ENCODE assay signal across 11 cellular contexts in genomic region chr22:22520020-22520656, GRCh38. TPM values are rescaled to one million over a fixed set of nuclear protein-coding genes. Genes with fewer than 3 reads are reported as not detected.
DNase-seq lines count a peak whose midpoint lies in the region; ATAC-seq, FAIRE-seq and TF ChIP-seq lines count a peak whose summit lies in the region.
"Had no signal": no experiment of that assay in that cellular context is flagged by ENCODE, and none has a peak within 500 bp of the region (broad histone marks: within the 10 kb centered on the region; RNA-seq: fewer than 3 reads in every experiment).

ZNF280A (minus strand) TSS chr22:22520270; CDS start chr22:22515630, 4,640 bp downstream.

- peaks cover 4% of the 10 kb centered on the region for H3K9me1 ChIP-seq in K562 (ENCODE audit: control insufficient read depth, insufficient read depth, low read length)

- H3K9me3 ChIP-seq in DOHH2 (ENCODE audit: control insufficient read depth, insufficient read depth, low read length) (no peaks in the 10 kb centered on the region), Loucy (ENCODE audit: insufficient read depth, low read depth, low read length) (no peaks in the 10 kb centered on the region), K562 (replicated peaks; ENCODE audit: control insufficient read depth, insufficient read depth, low read depth, low read length) (peaks cover 3% of the 10 kb centered on the region; the same call in 1 of the 2 replicates), osteoblast (ENCODE audit: low read depth, low read length) (no peaks in the 10 kb centered on the region), upper lobe of right lung (no peaks in the 10 kb centered on the region)

- POLR2A ChIA-PET in K562 (lab: Yijun Ruan, JAX): interaction anchor here (0.6 to 14.7 kb wide), 40 partner anchors 12 to 1538 kb away, joined by 3 to 289 read pairs (median 4); partner anchors contain the start of genes LZTR1, PRAME and ZNF280B

- CTCF ChIA-PET in K562 (lab: Yijun Ruan, JAX; ENCODE audit: low intra/inter-chr PET ratio): interaction anchor here (0.5 to 3.0 kb wide), 6 partner anchors 11 to 436 kb away, joined by 3 to 16 read pairs (median 4); partner anchors contain the start of gene PRAME

- H3K9me2 ChIP-seq in DOHH2 (replicated peaks; ENCODE audit: control insufficient read depth, low read length) (no peaks in the 10 kb centered on the region), Loucy (replicated peaks; ENCODE audit: low read depth, low read length) (no peaks in the 10 kb centered on the region)

- TF ChIP-seq EP300 in K562 (IDR thresholded peaks at IDR 0.05; ENCODE audit: low read length): no peak

- peak; percentile 82 for ATAC-seq in K562
- no peak for ATAC-seq in GM18505 (IDR thresholded peaks at IDR 0.05; ENCODE audit: unreplicated experiment)
- no peak for ATAC-seq in upper lobe of right lung
- no peak for ATAC-seq in HG02852 (IDR thresholded peaks at IDR 0.05; ENCODE audit: unreplicated experiment)

- H3K27me3 ChIP-seq in DOHH2 (ENCODE audit: control insufficient read depth, low read length) (no peaks in the 10 kb centered on the region), Loucy (ENCODE audit: insufficient read depth, low read length, poor library complexity, severe bottlenecking) (peaks cover 4% of the 10 kb centered on the region), K562 (ENCODE audit: control insufficient read depth in 2 of 2, insufficient read depth in 2 of 2, low read length in 2 of 2) (no peaks in the 10 kb centered on the region), osteoblast (ENCODE audit: insufficient read depth, low read length) (peaks cover 11% of the 10 kb centered on the region), upper lobe of right lung (peaks cover 13% of the 10 kb centered on the region)

- H3K27ac ChIP-seq in DOHH2 (ENCODE audit: low read depth, low read length) (peak within 1 kb of the TSS; percentile 58), K562 (ENCODE audit: extremely low read depth, low read depth, low read length) (peak within 1 kb of the TSS; percentile 61), osteoblast (ENCODE audit: low read depth, low read length) (no peak within 1 kb of the TSS), upper lobe of right lung (no peak within 1 kb of the TSS)

- H3K4me2 ChIP-seq in DOHH2 (ENCODE audit: low read length): peak within 1 kb of the TSS; percentile 75
- H3K4me2 ChIP-seq in Loucy (ENCODE audit: low read depth, low read length, poor library complexity, severe bottlenecking): peak within 1 kb of the TSS; percentile 13
- peak within 1 kb of the TSS; percentile 82 for H3K4me2 ChIP-seq in K562 (ENCODE audit: insufficient read depth, low read length)
- peak within 1 kb of the TSS; percentile 41 for H3K4me2 ChIP-seq in osteoblast (ENCODE audit: insufficient read depth, low read length)

- H4K20me1 ChIP-seq in DOHH2 (ENCODE audit: control insufficient read depth, insufficient read depth, low read depth, low read length) (no peaks in the 10 kb centered on the region), Loucy (ENCODE audit: insufficient read depth, low read length, poor library complexity, severe bottlenecking) (no peaks in the 10 kb centered on the region), K562 (replicated peaks; ENCODE audit: control insufficient read depth, insufficient read depth, low read length) (no peaks in the 10 kb centered on the region), osteoblast (ENCODE audit: insufficient read depth, low read length) (no peaks in the 10 kb centered on the region)

- peak; percentile 95 for FAIRE-seq in K562 (lab: Jason Lieb, UNC)
- FAIRE-seq: HTR-8/SVneo had no signal

- DNase-seq in K562 (ENCODE audit: extremely low read depth in 1 of 4, low spot score in 3 of 4) (peak; percentile 98 to 99 (median 98)), osteoblast (ENCODE audit: insufficient read length, low spot score, missing footprints) (peak; percentile 54), upper lobe of right lung (no peak)
- DNase-seq: activated CD4-positive, alpha-beta T cell treated with anti-CD3 and anti-CD28 coated beads, Interleukin-2, amount 50 U/mL, for 48 hours; stimulated activated CD4-positive, alpha-beta T cell treated with anti-CD3 and anti-CD28 coated beads, Interleukin-4, amount 100 ng/mL, for 24 hours had no signal

- TF ChIP-seq CTCF in DOHH2 (IDR thresholded peaks at IDR 0.05; ENCODE audit: low read depth, low read length, poor library complexity, severe bottlenecking) (no peak), Loucy (conservative IDR thresholded peaks at IDR 0.05; ENCODE audit: low read length) (no peak), K562 (IDR thresholded peaks at IDR 0.05 in 2 of 3, conservative IDR thresholded peaks at IDR 0.05 in 1 of 3; ENCODE audit: insufficient read depth in 2 of 3, low read depth in 1 of 3, low read length in 3 of 3) (no peak), osteoblast (IDR thresholded peaks at IDR 0.05; ENCODE audit: extremely low read depth, low read depth, low read length) (peak; percentile 9), upper lobe of right lung (IDR thresholded peaks at IDR 0.05) (no peak)

- BruUV-seq in K562 (replicated peaks; lab: Mats Ljungman, UMichigan): no TSS peak

- no peak for TF ChIP-seq RAD21 in K562 (CRISPR knock-in tag; conservative IDR thresholded peaks at IDR 0.05 in 1 of 2, IDR thresholded peaks at IDR 0.05 in 1 of 2)

- no peak for TF ChIP-seq POLR2A in K562 (conservative IDR thresholded peaks at IDR 0.05)
- no peak for TF ChIP-seq POLR2A in GM18505 (IDR thresholded peaks at IDR 0.05; ENCODE audit: borderline replicate concordance, extremely low read depth, insufficient read depth, insufficient read length)

- H3K79me2 ChIP-seq in DOHH2 (ENCODE audit: control insufficient read depth, low read length): no peaks in the 10 kb centered on the region
- H3K79me2 ChIP-seq in Loucy (ENCODE audit: insufficient read depth, low read length): no peaks in the 10 kb centered on the region
- peaks cover 20% of the 10 kb centered on the region for H3K79me2 ChIP-seq in K562 (ENCODE audit: control insufficient read depth, insufficient read depth, low read length)
- no peaks in the 10 kb centered on the region for H3K79me2 ChIP-seq in osteoblast (ENCODE audit: insufficient read depth, low read length)

- intact Hi-C loops in K562 (cut with micrococcal nuclease) (loop anchor here (1.0 kb wide), 2 partner anchors 12 to 39 kb away; partner anchors contain the start of genes PRAME and ZNF280B), upper lobe of right lung (cut with DNase I) (no loop called here)

- H3K9ac ChIP-seq in Loucy (ENCODE audit: low read depth, low read length, poor library complexity, severe bottlenecking) (no peak within 1 kb of the TSS), K562 (ENCODE audit: insufficient read depth in 1 of 2, low read depth in 2 of 2, low read length in 2 of 2) (peak within 1 kb of the TSS; percentile 70 to 86)

- WGBS in K562 (ENCODE audit: insufficient coverage, low coverage, missing lambda C conversion rate): 14% methylated on average over 12 of the region's 12 CpGs

- H3F3A ChIP-seq in DOHH2 (ENCODE audit: control insufficient read depth, insufficient read depth) (no peaks in the 10 kb centered on the region), Loucy (ENCODE audit: low read depth) (no peaks in the 10 kb centered on the region)

- peak within 1 kb of the TSS; percentile 56 for H3K4me3 ChIP-seq in DOHH2 (ENCODE audit: low read length)
- H3K4me3 ChIP-seq in Loucy (ENCODE audit: low read length, poor library complexity, severe bottlenecking): no peak within 1 kb of the TSS
- H3K4me3 ChIP-seq in K562: peak within 1 kb of the TSS; percentile 41
- peak within 1 kb of the TSS; percentile 15 for H3K4me3 ChIP-seq in osteoblast (ENCODE audit: insufficient read depth, low read length)
- no peak within 1 kb of the TSS for H3K4me3 ChIP-seq in upper lobe of right lung

- in situ Hi-C loops in K562 (cut with MboI): no loop called here

- H2AFZ ChIP-seq in Loucy (ENCODE audit: low read length): peak within 1 kb of the TSS; percentile 35; the same call in 1 of the 2 replicates
- peak within 1 kb of the TSS; percentile 88 for H2AFZ ChIP-seq in K562 (ENCODE audit: low read depth, low read length)
- H2AFZ ChIP-seq in osteoblast (ENCODE audit: low read length): peak within 1 kb of the TSS; percentile 9

- H3K4me1 ChIP-seq in DOHH2 (ENCODE audit: control insufficient read depth, low read length) (peaks cover 44% of the 10 kb centered on the region), Loucy (ENCODE audit: insufficient read depth, low read length, poor library complexity, severe bottlenecking) (peaks cover 4% of the 10 kb centered on the region), K562 (replicated peaks in 1 of 2; ENCODE audit: control insufficient read depth in 2 of 2, insufficient read depth in 2 of 2, low read length in 2 of 2) (peaks cover 27 to 30% of the 10 kb centered on the region in 2 experiments), osteoblast (ENCODE audit: insufficient read depth, low read length) (no peaks in the 10 kb centered on the region), upper lobe of right lung (no peaks in the 10 kb centered on the region)

- no peaks in the 10 kb centered on the region for H3K36me3 ChIP-seq in DOHH2 (ENCODE audit: control insufficient read depth, low read length)
- no peaks in the 10 kb centered on the region for H3K36me3 ChIP-seq in Loucy (ENCODE audit: insufficient read depth, low read length)
- H3K36me3 ChIP-seq in K562 (ENCODE audit: control insufficient read depth, insufficient read depth, low read length): peaks cover 23% of the 10 kb centered on the region
- H3K36me3 ChIP-seq in osteoblast (ENCODE audit: insufficient read depth, low read length): no peaks in the 10 kb centered on the region
- no peaks in the 10 kb centered on the region for H3K36me3 ChIP-seq in upper lobe of right lung

TF ChIP-seq in K562, 482 proteins besides CTCF, POLR2A, EP300 and RAD21 (continues in another document):
- TF ChIP-seq KAT2B (IDR thresholded peaks at IDR 0.05; ENCODE audit: low read depth, low read length): no peak

RNA-seq across cellular contexts. Expression of gene ZNF280A, which starts in this region (rescaled TPM):
- total RNA-seq in K562 (2011; cell fraction: chromatin; rRNA removed; ENCODE audit: low replicate concordance): 19.9 and 41.5 TPM in 2 replicates
- total RNA-seq in K562 (2011; cell fraction: nucleolus; rRNA removed): 18.2 and 19.2 TPM in 2 replicates
- total RNA-seq in K562 (2011; cell fraction: nucleoplasm; rRNA removed): 14.1 and 20.2 TPM in 2 replicates
- total RNA-seq in K562 (2014; rRNA removed) (19.0 and 19.8 TPM in 2 replicates), K562 (2014; rRNA removed; fragmentation: Illumina TruSeq; extraction: Trizol) (36.3 and 37.4 TPM in 2 replicates), K562 (2015; rRNA removed; fragmentation: Illumina TruSeq; extraction: Trizol) (35.8 and 38.2 TPM in 2 replicates), K562 (2021) (23.4 and 24.4 TPM in 2 replicates), osteoblast (not detected in 2 replicates), upper lobe of right lung (not detected)
- polyA plus RNA-seq in K562 (2011; rRNA removed) (20.8 and 23.4 TPM in 2 replicates), K562 (2014; fragmentation: Illumina TruSeq; extraction: Trizol) (33.4 and 40.8 TPM in 2 replicates), K562 (2014; fragmentation: Nextera tagmentation; extraction: Ambion mirVana) (10 to 100 TPM; 28.6 to 38.6 TPM), K562 (2014; rRNA removed) (21.8 and 23.6 TPM in 2 replicates)
- 5.9 and 10.8 TPM in 2 replicates for polyA plus RNA-seq in K562 (2011; cell fraction: cytosol; rRNA removed)
- polyA plus RNA-seq in K562 (2011; cell fraction: nucleus; rRNA removed): 9.1 and 16.6 TPM in 2 replicates
- 18.8 and 30.8 TPM in 2 replicates for polyA plus RNA-seq in K562 (2012)
- 24.3 and 38.9 TPM in 2 replicates for polyA minus RNA-seq in K562 (2011; rRNA and poly(A)+ RNA removed)
- polyA minus RNA-seq in K562 (2011; cell fraction: cytosol; rRNA and poly(A)+ RNA removed): 8.9 and 9.6 TPM in 2 replicates
- 8.9 and 22.7 TPM in 2 replicates for polyA minus RNA-seq in K562 (2011; cell fraction: nucleus; rRNA and poly(A)+ RNA removed)
- total RNA-seq: subcutaneous adipose tissue had no signal

Comparison
In these comparisons a context has a peak if more than half of its experiments do, and no peak if none do; other contexts are left out.
1. RNA of gene ZNF280A (total RNA-seq): 14.1 to 41.5 TPM in K562; not detected in osteoblast and not detected in upper lobe of right lung (single experiment); every median in the first group is over 10 times any median in the second.
2. Peak in DNase-seq, H3K4me3 ChIP-seq and H3K4me2 ChIP-seq in osteoblast; RNA of the gene not detected or under 1 TPM.
3. H3K27ac ChIP-seq: peak in DOHH2 (single experiment) and K562 (single experiment); none in osteoblast (single experiment) and upper lobe of right lung (single experiment).
4. H3K4me2 ChIP-seq: peak in every context shown above with its lines; median percentile 82 in K562; 75 in DOHH2; 41 in osteoblast; 13 in Loucy.
5. H3K4me3 ChIP-seq: peak in DOHH2 (single experiment) and K562 (single experiment); none in Loucy (single experiment) and upper lobe of right lung (single experiment).
6. H2AFZ ChIP-seq: peak in every context shown above with its lines; median percentile 88 in K562; 35 in Loucy; 9 in osteoblast.